In the genomic region with DNA sequence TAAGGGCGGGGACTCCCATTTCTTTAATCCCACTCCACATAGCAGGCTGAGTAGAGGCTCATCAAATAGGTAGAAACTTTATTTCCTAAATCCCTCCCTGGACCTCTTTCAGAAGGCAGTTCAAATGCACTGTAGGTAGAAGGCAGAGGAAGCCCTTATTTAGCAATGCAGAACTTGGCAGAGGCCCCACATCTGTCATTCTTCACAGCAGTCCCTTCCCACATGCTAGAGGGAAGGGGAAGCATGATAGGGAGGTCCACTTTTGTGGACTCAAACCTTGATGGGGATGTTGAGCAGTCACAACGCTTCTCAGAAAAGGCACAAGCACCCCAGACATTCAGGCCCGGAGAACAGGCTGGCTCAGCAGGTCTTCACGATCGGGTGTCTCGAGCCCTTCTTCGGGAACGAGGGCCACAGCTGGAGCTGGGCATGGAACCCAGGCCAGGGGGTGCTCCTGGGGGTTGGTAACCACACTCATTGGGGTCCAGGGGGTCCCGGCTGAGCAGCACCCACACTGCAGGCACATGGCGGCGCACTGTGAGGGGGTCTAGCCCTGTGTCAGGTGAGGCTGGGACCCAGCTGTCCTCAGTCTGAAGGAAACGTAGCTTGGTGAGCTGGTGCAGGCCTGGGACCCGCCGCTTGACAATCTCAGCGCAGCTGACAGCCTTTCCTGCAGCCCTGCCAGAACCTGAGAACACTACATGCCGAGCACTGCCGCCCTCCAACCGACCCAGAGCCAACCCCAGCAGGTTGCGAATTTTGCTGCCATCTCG, we compare ENCODE assay signal across 10 cellular contexts. TPM values are rescaled to one million over a fixed set of nuclear protein-coding genes. Genes with fewer than 3 reads are reported as not detected.
A peak's percentile ranks its signal among the peaks of the same experiment; 100 is the strongest.
DNase-seq lines count a peak whose midpoint lies in the region; ATAC-seq and TF ChIP-seq lines count a peak whose summit lies in the region.
"Had no signal": no experiment of that assay in that cellular context is flagged by ENCODE, and none has a peak within 500 bp of the region (broad histone marks: within the 10 kb centered on the region; RNA-seq: fewer than 3 reads in every experiment).

No MANE protein-coding gene starts in this region.

- no peak overlapping the region for H3K27ac ChIP-seq in neural progenitor cell

- H3K9ac ChIP-seq in ES-I3 (ENCODE audit: low read depth, low read length) = peak overlapping the region; percentile 79; the same call in 1 of the 2 replicates
- H3K9ac ChIP-seq in NT2/D1 (ENCODE audit: insufficient read length, low read depth) = peak overlapping the region; percentile 94
- peak overlapping the region; percentile 46 for H3K9ac ChIP-seq in neural progenitor cell

- DNase-seq in NT2/D1 (ENCODE audit: low read depth, low spot score) (no peak), neural progenitor cell (ENCODE audit: low spot score) (no peak), NCI-H1105 treated with DMSO at 0.1 percent for 48 hours (lab: John Stamatoyannopoulos, UW) (no peak), globus pallidus (ENCODE audit: low spot score) (no peak)
- DNase-seq in effector memory CD8-positive, alpha-beta T cell = no peak
- DNase-seq: NCI-H2107 had no signal

- H3K27me3 ChIP-seq in NT2/D1 (ENCODE audit: insufficient read depth, insufficient read length) (no peaks in the 10 kb centered on the region), neural progenitor cell (peaks cover 4% of the 10 kb centered on the region)
- H3K27me3 ChIP-seq: pancreas had no signal

- H4K20me1 ChIP-seq in neural progenitor cell (ENCODE audit: low read depth) = no peaks in the 10 kb centered on the region

- peak overlapping the region; percentile 86 for H3K4me2 ChIP-seq in neural progenitor cell

- H3K4me3 Mint-ChIP-seq in effector memory CD8-positive, alpha-beta T cell = peak overlapping the region; percentile 77 to 81
- H3K4me3 Mint-ChIP-seq in neural progenitor cell = peak overlapping the region; percentile 90

- H3K36me3 Mint-ChIP-seq in effector memory CD8-positive, alpha-beta T cell (ENCODE audit: insufficient read depth) = peaks cover 29% of the 10 kb centered on the region
- H3K36me3 Mint-ChIP-seq in neural progenitor cell = no peaks in the 10 kb centered on the region

- no peaks in the 10 kb centered on the region for H3K27me3 Mint-ChIP-seq in effector memory CD8-positive, alpha-beta T cell
- peaks cover 14% of the 10 kb centered on the region for H3K27me3 Mint-ChIP-seq in neural progenitor cell (ENCODE audit: insufficient read depth, low read depth)

- ATAC-seq in effector memory CD8-positive, alpha-beta T cell (replicated peaks) = no peak
- ATAC-seq in HG03196 (IDR thresholded peaks at IDR 0.05; ENCODE audit: unreplicated experiment) (no peak), HG02840 (IDR thresholded peaks at IDR 0.05; ENCODE audit: low FRiP score, unreplicated experiment) (no peak)

- no peaks in the 10 kb centered on the region for H3K36me3 ChIP-seq in ES-I3 (ENCODE audit: insufficient read depth, low read length)
- H3K36me3 ChIP-seq in NT2/D1 (ENCODE audit: insufficient read depth, insufficient read length, low read length) = peaks cover 33% of the 10 kb centered on the region
- no peaks in the 10 kb centered on the region for H3K36me3 ChIP-seq in neural progenitor cell
- H3K36me3 ChIP-seq: pancreas had no signal

- H3K79me2 ChIP-seq in neural progenitor cell (ENCODE audit: low read depth) = peaks cover 13% of the 10 kb centered on the region

- H3K9me3 Mint-ChIP-seq in effector memory CD8-positive, alpha-beta T cell = no peaks in the 10 kb centered on the region
- H3K9me3 Mint-ChIP-seq in neural progenitor cell = no peaks in the 10 kb centered on the region

- no peak overlapping the region for H2AFZ ChIP-seq in neural progenitor cell (replicated peaks)

- H3K4me3 ChIP-seq in NT2/D1 (ENCODE audit: insufficient read length, low read depth) = peak overlapping the region; percentile 90
- H3K4me3 ChIP-seq in neural progenitor cell = peak overlapping the region; percentile 66

- H3K9me3 ChIP-seq in ES-I3 (ENCODE audit: control insufficient read depth, insufficient read depth, low read length) = no peaks in the 10 kb centered on the region
- no peaks in the 10 kb centered on the region for H3K9me3 ChIP-seq in NT2/D1 (ENCODE audit: insufficient read depth, low read length)
- no peaks in the 10 kb centered on the region for H3K9me3 ChIP-seq in neural progenitor cell (ENCODE audit: low read depth)
- H3K9me3 ChIP-seq: pancreas had no signal

- H3K27ac Mint-ChIP-seq in effector memory CD8-positive, alpha-beta T cell = peak overlapping the region in 1 of 2 donors; percentile 98
- H3K27ac Mint-ChIP-seq in neural progenitor cell = peak overlapping the region; percentile 58

- no peak for TF ChIP-seq CTCF in neural progenitor cell (IDR thresholded peaks at IDR 0.05)

- H3K4me1 Mint-ChIP-seq in effector memory CD8-positive, alpha-beta T cell (ENCODE audit: low read depth in 2 of 2) = peaks cover 16 to 19% of the 10 kb centered on the region in 2 donors
- H3K4me1 Mint-ChIP-seq in neural progenitor cell = peaks cover 24% of the 10 kb centered on the region

- H3K4me1 ChIP-seq in ES-I3 (ENCODE audit: insufficient read depth, low read length) (no peaks in the 10 kb centered on the region), NT2/D1 (ENCODE audit: insufficient read depth, insufficient read length) (peaks cover 15% of the 10 kb centered on the region), neural progenitor cell (peaks cover 8% of the 10 kb centered on the region)

- peaks cover 14% of the 10 kb centered on the region for H3F3A ChIP-seq in neural progenitor cell (ENCODE audit: low read depth)

RNA-seq across cellular contexts. Expression of a gene that starts 1.3 kb away (rescaled TPM):
- 17.4 and 40.1 TPM in 2 replicates for total RNA-seq in neural progenitor cell (ENCODE audit: low replicate concordance)

RNA-seq across cellular contexts. Expression of a gene that starts 9.7 kb away (rescaled TPM):
- total RNA-seq in neural progenitor cell (ENCODE audit: low replicate concordance) = 45.6 and 98.3 TPM in 2 replicates

RNA-seq across cellular contexts. Expression of a gene that starts 18.2 kb away (rescaled TPM):
- 4.7 and 5.3 TPM in 2 replicates for total RNA-seq in neural progenitor cell (ENCODE audit: low replicate concordance)
- total RNA-seq: pancreas had no signal

RNA-seq across cellular contexts. Expression of a gene that starts 21.1 kb away (rescaled TPM):
- total RNA-seq in neural progenitor cell (ENCODE audit: low replicate concordance) = 8.6 and 37.2 TPM in 2 replicates

RNA-seq across cellular contexts. Expression of a gene that starts 27.0 kb away (rescaled TPM):
- 37.8 and 108 TPM in 2 replicates for total RNA-seq in neural progenitor cell (ENCODE audit: low replicate concordance)
